17 cellular contexts compared by ENCODE assay signal in genomic region chr15:51492528-51492927, GRCh38.
DNase-seq lines count a peak whose midpoint lies in the region; ATAC-seq and TF ChIP-seq lines count a peak whose summit lies in the region.
"Had no signal": no experiment of that assay in that cellular context is flagged by ENCODE, and none has a peak within 500 bp of the region (broad histone marks: within the 10 kb centered on the region; RNA-seq: fewer than 3 reads in every experiment).

No MANE protein-coding gene starts in this region.

- peak overlapping the region; percentile 8 to 71 (median 17) for H3K27ac ChIP-seq in right lobe of liver
- H3K27ac ChIP-seq: Peyer's patch had no signal

- H3K4me1 ChIP-seq in right lobe of liver: peaks cover 3 to 33% (median 14%) of the 10 kb centered on the region in 4 donors
- H3K4me1 ChIP-seq: HAP-1, Peyer's patch had no signal

- no peaks in the 10 kb centered on the region for H3K27me3 ChIP-seq in right lobe of liver
- H3K27me3 ChIP-seq: Peyer's patch had no signal

- ATAC-seq in right lobe of liver (peak; percentile 20 to 67 (median 41)), GM19467 (IDR thresholded peaks at IDR 0.05; ENCODE audit: unreplicated experiment) (no peak), HG03108 (IDR thresholded peaks at IDR 0.05; ENCODE audit: unreplicated experiment) (no peak)

- H3K4me3 ChIP-seq in right lobe of liver: peak overlapping the region in 1 of 3 donors; percentile 12
- H3K4me3 ChIP-seq: HAP-1, Peyer's patch had no signal

- DNase-seq in DMS 273 (lab: John Stamatoyannopoulos, UW; ENCODE audit: unreplicated experiment) (peak; percentile 29), DMS 273 treated with DMSO at 0.1 percent for 48 hours (lab: John Stamatoyannopoulos, UW) (no peak), NCI-H146 treated with DMSO at 0.1 percent for 48 hours (lab: John Stamatoyannopoulos, UW; ENCODE audit: unreplicated experiment) (peak; percentile 51), SK-MEL-5 (ENCODE audit: low read depth, low spot score) (peak; percentile 4), right lobe of liver (peak in 1 of 3 donors; percentile 48), NCI-H187 (lab: John Stamatoyannopoulos, UW) (no peak)
- DNase-seq: CD4-positive, CD25-positive, alpha-beta regulatory T cell; KG1; NCI-H187 treated with DMSO at 0.1 percent for 48 hours; NCI-H526 treated with DMSO at 0.1 percent for 48 hours; Peyer's patch; Right ventricle myocardium superior; SK-N-SH; T-helper 1 cell had no signal

- TF ChIP-seq POLR2A in right lobe of liver (IDR thresholded peaks at IDR 0.05): no peak

- no peak for TF ChIP-seq CTCF in right lobe of liver (IDR thresholded peaks at IDR 0.05)

- in situ Hi-C loops in SK-MEL-5 (cut with HindIII; ENCODE audit: low pct_unique_long_range_greater_than_20kb, low sequenced_read_pairs): no loop called here

- intact Hi-C loops in right lobe of liver (cut with DNase I): no loop called here

- peaks cover 0 to 6% (median 0%) of the 10 kb centered on the region in 4 donors for H3K36me3 ChIP-seq in right lobe of liver

- H3K9me3 ChIP-seq in right lobe of liver: no peaks in the 10 kb centered on the region
- H3K9me3 ChIP-seq: HAP-1, Peyer's patch, SK-N-SH had no signal

- WGBS in right lobe of liver (ENCODE audit: insufficient coverage, low coverage, low lambda C conversion rate, missing lambda C conversion rate): 22% methylated on average over 4 of the region's 4 CpGs

Comparison
In these comparisons a context has a peak if more than half of its experiments do, and no peak if none do; other contexts are left out.
1. DNase-seq: peak in DMS 273 (single experiment), NCI-H146 treated with DMSO at 0.1 percent for 48 hours (single experiment) and SK-MEL-5 (single experiment); none in DMS 273 treated with DMSO at 0.1 percent for 48 hours (single experiment) and NCI-H187 (0 of 2).
2. ATAC-seq: peak in right lobe of liver (4 of 4); none in GM19467 (single experiment) and HG03108 (single experiment).